14 cellular contexts compared by ENCODE assay signal in the genomic region with DNA sequence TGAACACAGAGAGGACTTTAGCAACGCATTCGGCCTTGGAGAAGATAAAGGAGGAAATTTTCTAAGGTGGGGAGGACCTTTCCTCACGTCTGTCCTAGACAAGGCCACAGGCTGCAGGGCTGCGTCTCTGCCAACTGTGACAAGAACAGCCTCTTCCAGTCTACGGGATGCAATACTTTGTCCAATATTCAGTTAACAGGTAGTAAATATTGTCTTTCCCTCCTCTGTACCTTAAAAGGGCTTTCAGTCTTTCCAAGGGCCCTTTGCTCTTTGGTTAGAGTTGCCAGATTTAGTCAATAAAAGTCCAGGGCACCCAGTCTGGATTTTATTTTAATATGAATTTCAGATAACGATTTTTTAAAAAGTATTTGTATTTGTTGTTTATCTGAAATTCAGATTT.
A peak's percentile ranks its signal among the peaks of the same experiment; 100 is the strongest.
DNase-seq lines count a peak whose midpoint lies in the region; TF ChIP-seq lines count a peak whose summit lies in the region.
"Had no signal": no experiment of that assay in that cellular context is flagged by ENCODE, and none has a peak within 500 bp of the region (broad histone marks: within the 10 kb centered on the region; RNA-seq: fewer than 3 reads in every experiment).

No MANE protein-coding gene starts in this region.

- H3K27me3 ChIP-seq in Karpas-422 (ENCODE audit: low read length) (no peaks in the 10 kb centered on the region), parathyroid adenoma (ENCODE audit: control insufficient read depth, insufficient read depth, low read length) (no peaks in the 10 kb centered on the region)
- H3K27me3 ChIP-seq in CD4-positive, alpha-beta memory T cell (ENCODE audit: insufficient read depth, low read length), result no peaks in the 10 kb centered on the region
- H3K27me3 ChIP-seq: right atrium auricular region had no signal

- no peaks in the 10 kb centered on the region for H3K9me2 ChIP-seq in Karpas-422 (replicated peaks; ENCODE audit: insufficient read depth, low read length)

- CTCF ChIA-PET in CD4-positive, alpha-beta memory T cell (lab: Charles Lee; ENCODE audit: partially characterized antibody), result interaction anchor here (0.9 to 2.7 kb wide), 31 partner anchors 8 to 1884 kb away, joined by 3 to 17 read pairs (median 5); partner anchors contain the start of genes BCKDHB and TTK
- CTCF ChIA-PET in activated CD4-positive, alpha-beta memory T cell treated with anti-CD3 and anti-CD28 coated beads for 36 hours (lab: Charles Lee), result interaction anchor here (0.9 to 4.4 kb wide), 22 partner anchors 9 to 238 kb away, joined by 3 to 34 read pairs (median 5); partner anchors contain the start of gene BCKDHB

- intact Hi-C loops in CD4-positive, alpha-beta memory T cell (cut with micrococcal nuclease), result loop anchor here (1.0 to 5.0 kb wide), 7 partner anchors 78 to 1883 kb away; partner anchors contain the start of genes BCKDHB, ELOVL4, TENT5A and TTK
- intact Hi-C loops in activated CD4-positive, alpha-beta memory T cell treated with anti-CD3 and anti-CD28 coated beads for 36 hours (cut with micrococcal nuclease), result loop anchor here (2.0 to 5.0 kb wide), 5 partner anchors 54 to 226 kb away; partner anchors contain the start of gene TTK

- H3K4me2 ChIP-seq in Karpas-422 (ENCODE audit: low read depth, low read length, poor library complexity, severe bottlenecking), result peak overlapping the region; percentile 52
- no peak overlapping the region for H3K4me2 ChIP-seq in parathyroid adenoma (ENCODE audit: low read length)

- peaks cover 7 to 20% (median 9%) of the 10 kb centered on the region in 4 donors for H3K4me1 Mint-ChIP-seq in CD4-positive, alpha-beta memory T cell
- H3K4me1 Mint-ChIP-seq in activated CD4-positive, alpha-beta memory T cell treated with anti-CD3 and anti-CD28 coated beads for 36 hours (ENCODE audit: low read depth), result peaks cover 7% of the 10 kb centered on the region

- H3K4me3 Mint-ChIP-seq in CD4-positive, alpha-beta memory T cell, result peak overlapping the region in 4 of 8 donors; percentile 70 to 79 (median 74)
- no peak overlapping the region for H3K4me3 Mint-ChIP-seq in activated CD4-positive, alpha-beta memory T cell treated with anti-CD3 and anti-CD28 coated beads for 36 hours

- H3K9me3 Mint-ChIP-seq in CD4-positive, alpha-beta memory T cell, result no peaks in the 10 kb centered on the region
- no peaks in the 10 kb centered on the region for H3K9me3 Mint-ChIP-seq in activated CD4-positive, alpha-beta memory T cell treated with anti-CD3 and anti-CD28 coated beads for 36 hours
- H3K9me3 Mint-ChIP-seq: activated CD4-positive, alpha-beta T cell treated with anti-CD3 and anti-CD28 coated beads, Interleukin-2, amount 10 ng/mL, durations not matched to agents 24 days and 14 days; CD14-positive monocyte; neural crest cell had no signal

- H3K9ac ChIP-seq in Karpas-422 (ENCODE audit: low read length) (no peak overlapping the region; the same call in 1 of the 2 replicates), parathyroid adenoma (no peak overlapping the region)

- H3K4me1 ChIP-seq in Karpas-422 (ENCODE audit: low read length), result peaks cover 10% of the 10 kb centered on the region
- no peaks in the 10 kb centered on the region for H3K4me1 ChIP-seq in parathyroid adenoma
- peaks cover 3% of the 10 kb centered on the region for H3K4me1 ChIP-seq in CD4-positive, alpha-beta memory T cell (ENCODE audit: insufficient read depth, low read length)
- H3K4me1 ChIP-seq: right atrium auricular region had no signal

- H3K4me3 ChIP-seq in Karpas-422 (ENCODE audit: low read length) (no peak overlapping the region), coronary artery (peak overlapping the region; percentile 46), parathyroid adenoma (ENCODE audit: low read depth, low read length) (no peak overlapping the region)
- no peak overlapping the region for H3K4me3 ChIP-seq in CD4-positive, alpha-beta memory T cell (ENCODE audit: low read length in 2 of 2)
- H3K4me3 ChIP-seq: HAP-1 had no signal

- POLR2A ChIA-PET in CD4-positive, alpha-beta memory T cell (lab: Charles Lee; ENCODE audit: partially characterized antibody), result no interaction called here
- POLR2A ChIA-PET in activated CD4-positive, alpha-beta memory T cell treated with anti-CD3 and anti-CD28 coated beads for 36 hours (lab: Charles Lee), result no interaction called here

- DNase-seq in DMS153 (lab: John Stamatoyannopoulos, UW) (peak; percentile 43), DMS153 treated with DMSO at 0.1 percent for 48 hours (lab: John Stamatoyannopoulos, UW; ENCODE audit: unreplicated experiment) (no peak), Karpas-422 (no peak), coronary artery (ENCODE audit: low spot score) (no peak), SKM-1 treated with dmso at 0.1 percent for 144 hours (lab: John Stamatoyannopoulos, UW; ENCODE audit: unreplicated experiment) (no peak)
- DNase-seq in CD4-positive, alpha-beta memory T cell, result no peak
- DNase-seq in activated CD4-positive, alpha-beta memory T cell treated with anti-CD3 and anti-CD28 coated beads for 36 hours, result no peak

- H2AFZ ChIP-seq in Karpas-422 (ENCODE audit: low read length), result no peak overlapping the region
- peak overlapping the region; percentile 60 for H2AFZ ChIP-seq in parathyroid adenoma

- TF ChIP-seq CTCF in coronary artery (IDR thresholded peaks at IDR 0.05) (no peak), parathyroid adenoma (IDR thresholded peaks at IDR 0.05) (no peak)

- H4K20me1 ChIP-seq in Karpas-422 (ENCODE audit: insufficient read depth, low read depth, low read length), result no peaks in the 10 kb centered on the region

- H3K9me3 ChIP-seq in Karpas-422 (ENCODE audit: low read length) (no peaks in the 10 kb centered on the region), parathyroid adenoma (ENCODE audit: control insufficient read depth, low read length) (no peaks in the 10 kb centered on the region)
- H3K9me3 ChIP-seq in CD4-positive, alpha-beta memory T cell (ENCODE audit: control insufficient read depth in 1 of 2, low read length in 2 of 2), result no peaks in the 10 kb centered on the region
- H3K9me3 ChIP-seq: HAP-1, right atrium auricular region had no signal

- H3K27ac Mint-ChIP-seq in CD4-positive, alpha-beta memory T cell, result peak overlapping the region in 1 of 7 donors; percentile 62
- H3K27ac Mint-ChIP-seq in activated CD4-positive, alpha-beta memory T cell treated with anti-CD3 and anti-CD28 coated beads for 36 hours, result no peak overlapping the region

- no peaks in the 10 kb centered on the region for H3K36me3 ChIP-seq in Karpas-422 (ENCODE audit: insufficient read depth, low read length)
- no peaks in the 10 kb centered on the region for H3K36me3 ChIP-seq in parathyroid adenoma (ENCODE audit: control insufficient read depth, insufficient read depth, low read length)
- H3K36me3 ChIP-seq in CD4-positive, alpha-beta memory T cell (ENCODE audit: insufficient read depth, low read length), result no peaks in the 10 kb centered on the region
- H3K36me3 ChIP-seq: HAP-1, right atrium auricular region had no signal

- H3K36me3 Mint-ChIP-seq in CD4-positive, alpha-beta memory T cell, result no peaks in the 10 kb centered on the region
- no peaks in the 10 kb centered on the region for H3K36me3 Mint-ChIP-seq in activated CD4-positive, alpha-beta memory T cell treated with anti-CD3 and anti-CD28 coated beads for 36 hours
- H3K36me3 Mint-ChIP-seq: CD14-positive monocyte had no signal

- peaks cover 0 to 9% of the 10 kb centered on the region in 2 donors for H3K27me3 Mint-ChIP-seq in CD4-positive, alpha-beta memory T cell
- H3K27me3 Mint-ChIP-seq in activated CD4-positive, alpha-beta memory T cell treated with anti-CD3 and anti-CD28 coated beads for 36 hours, result peaks cover 2% of the 10 kb centered on the region

- H3K79me2 ChIP-seq in Karpas-422 (ENCODE audit: low read length), result no peaks in the 10 kb centered on the region
- H3K79me2 ChIP-seq in parathyroid adenoma, result no peaks in the 10 kb centered on the region

- H3K27ac ChIP-seq in Karpas-422 (ENCODE audit: low read length) (no peak overlapping the region), coronary artery (no peak overlapping the region), parathyroid adenoma (no peak overlapping the region)
- H3K27ac ChIP-seq in CD4-positive, alpha-beta memory T cell (ENCODE audit: low read depth, low read length), result no peak overlapping the region
- H3K27ac ChIP-seq: right atrium auricular region, SK-N-MC had no signal
